ENCODE assay signal across 1 cellular context in genomic region chr16:56849690-56850680, GRCh38.
A peak's percentile ranks its signal among the peaks of the same experiment; 100 is the strongest.
TF ChIP-seq lines count a peak whose summit lies in the region.

No MANE protein-coding gene starts in this region.

TF ChIP-seq in HepG2, 621 proteins besides CTCF, POLR2A, EP300 and RAD21 (continued from another document and continues in another):
- TF ChIP-seq MAX (IDR thresholded peaks at IDR 0.05) (0 out of 2 replicates have a peak, but pooled peaks have one; percentile 16), ZNF326 (CRISPR knock-in tag; IDR thresholded peaks at IDR 0.05; ENCODE audit: borderline replicate concordance) (no peak), ZSCAN12 (CRISPR knock-in tag; IDR thresholded peaks at IDR 0.05) (no peak), E2F2 (CRISPR knock-in tag; IDR thresholded peaks at IDR 0.05; ENCODE audit: borderline replicate concordance) (0 out of 2 replicates have a peak, but pooled peaks have one; percentile 11), RFXAP (CRISPR knock-in tag; IDR thresholded peaks at IDR 0.05; ENCODE audit: borderline replicate concordance) (no peak), ATF6 (CRISPR knock-in tag; conservative IDR thresholded peaks at IDR 0.05) (no peak), AKAP8 (CRISPR knock-in tag; IDR thresholded peaks at IDR 0.05) (no peak), TRIM24 (CRISPR knock-in tag; IDR thresholded peaks at IDR 0.05) (no peak), NCOR1 (IDR thresholded peaks at IDR 0.05; ENCODE audit: borderline replicate concordance, low read length) (no peak; the same call in 1 of the 2 replicates), ZNF432 (CRISPR knock-in tag; IDR thresholded peaks at IDR 0.05; ENCODE audit: borderline replicate concordance) (no peak), AGO1 (IDR thresholded peaks at IDR 0.05; ENCODE audit: low read depth, low read length, poor library complexity, severe bottlenecking) (no peak), CREB3 (CRISPR knock-in tag; IDR thresholded peaks at IDR 0.05) (no peak), ETV5 (CRISPR knock-in tag; IDR thresholded peaks at IDR 0.05; ENCODE audit: borderline replicate concordance) (peak; percentile 16; the same call in 1 of the 2 replicates), ZNF430 (CRISPR knock-in tag; IDR thresholded peaks at IDR 0.05) (no peak), ZUFSP (CRISPR knock-in tag; IDR thresholded peaks at IDR 0.05; ENCODE audit: borderline replicate concordance) (no peak), IRF9 (CRISPR knock-in tag; IDR thresholded peaks at IDR 0.05; ENCODE audit: borderline replicate concordance) (no peak), SMAD9 (CRISPR knock-in tag; IDR thresholded peaks at IDR 0.05) (0 out of 2 replicates have a peak, but pooled peaks have one; percentile 34), ZBTB7B (CRISPR knock-in tag; IDR thresholded peaks at IDR 0.05) (no peak), BCL3 (CRISPR knock-in tag; IDR thresholded peaks at IDR 0.05) (no peak), NBN (conservative IDR thresholded peaks at IDR 0.05) (no peak), NR2F1 (CRISPR knock-in tag; IDR thresholded peaks at IDR 0.05) (peak in 1 of 2 experiments; percentile 46; a peak in 1 of 4 replicates), UBTF (CRISPR knock-in tag; IDR thresholded peaks at IDR 0.05) (peak; percentile 41; the same call in 1 of the 2 replicates), SNAPC4 (CRISPR knock-in tag; IDR thresholded peaks at IDR 0.05) (peak; percentile 63; the same call in 1 of the 2 replicates), TP53 (CRISPR knock-in tag; conservative IDR thresholded peaks at IDR 0.05) (no peak), ZNF513 (CRISPR knock-in tag; conservative IDR thresholded peaks at IDR 0.05) (0 out of 2 replicates have a peak, but pooled peaks have one; percentile 4), NFIB (CRISPR knock-in tag; IDR thresholded peaks at IDR 0.05; ENCODE audit: borderline replicate concordance) (no peak), BCL6 (CRISPR knock-in tag; IDR thresholded peaks at IDR 0.05) (peak; percentile 77), ZNF737 (CRISPR knock-in tag; IDR thresholded peaks at IDR 0.05; ENCODE audit: borderline replicate concordance) (no peak), ZNF263 (CRISPR knock-in tag; IDR thresholded peaks at IDR 0.05) (no peak), ZFP36L1 (CRISPR knock-in tag; IDR thresholded peaks at IDR 0.05) (0 out of 2 replicates have a peak, but pooled peaks have one; percentile 26), ZNF839 (CRISPR knock-in tag; IDR thresholded peaks at IDR 0.05; ENCODE audit: borderline replicate concordance) (no peak), PRDM15 (CRISPR knock-in tag; IDR thresholded peaks at IDR 0.05) (no peak), ATF7 (IDR thresholded peaks at IDR 0.05) (no peak), ATF7 (CRISPR knock-in tag; IDR thresholded peaks at IDR 0.05) (no peak), HMG20A (CRISPR knock-in tag; IDR thresholded peaks at IDR 0.05; ENCODE audit: borderline replicate concordance) (peak; percentile 60), FOSL1 (CRISPR knock-in tag; IDR thresholded peaks at IDR 0.05; ENCODE audit: borderline replicate concordance) (no peak), ZNF136 (CRISPR knock-in tag; IDR thresholded peaks at IDR 0.05; ENCODE audit: low read depth) (no peak), ZNF329 (CRISPR knock-in tag; IDR thresholded peaks at IDR 0.05; ENCODE audit: low read depth) (no peak)
